In the genomic region with DNA sequence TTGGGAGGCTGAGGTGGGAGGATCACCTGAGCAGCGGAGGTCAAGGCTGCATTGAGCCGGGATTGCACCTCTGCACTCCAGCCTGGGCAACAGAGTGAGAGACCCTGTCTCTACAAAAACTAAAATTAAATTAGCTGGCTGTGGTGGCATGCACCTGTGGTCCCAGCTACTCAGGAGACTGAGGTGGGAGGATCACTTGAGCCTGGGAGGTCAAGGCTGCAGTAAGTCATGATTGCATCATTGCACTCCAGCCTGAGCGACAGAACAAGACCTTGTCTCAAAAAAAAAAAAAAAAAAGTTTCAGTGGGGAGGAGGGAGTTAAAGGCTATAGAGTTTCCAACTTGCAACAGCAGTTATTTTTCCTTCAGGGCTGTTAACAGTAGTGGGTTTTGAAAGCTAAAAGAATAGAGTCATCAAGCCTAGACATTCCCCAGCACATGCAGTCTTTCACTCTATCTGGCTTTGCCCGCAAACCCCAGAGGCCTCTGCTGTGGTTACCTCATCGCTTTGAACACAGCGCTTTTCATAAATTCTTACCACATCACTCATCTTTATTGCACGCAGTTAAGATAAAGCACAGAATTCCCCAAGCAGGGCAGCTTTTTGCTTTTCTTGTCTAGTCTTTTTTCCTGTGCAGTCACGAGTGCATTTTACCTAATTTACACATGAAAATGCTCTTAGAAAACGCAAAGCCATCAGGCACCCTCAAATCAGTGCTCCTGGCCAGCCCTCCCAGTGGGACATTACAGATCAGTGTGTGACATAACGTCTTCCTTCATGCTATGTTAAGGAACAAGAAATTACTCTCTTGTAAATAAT, we compare ENCODE assay signal across 9 cellular contexts.
DNase-seq lines count a peak whose midpoint lies in the region; ATAC-seq and FAIRE-seq lines count a peak whose summit lies in the region.
"Had no signal": no experiment of that assay in that cellular context is flagged by ENCODE, and none has a peak within 500 bp of the region (broad histone marks: within the 10 kb centered on the region; RNA-seq: fewer than 3 reads in every experiment).

No MANE protein-coding gene starts in this region.

- DNase-seq in brain pericyte (ENCODE audit: low read depth, low spot score), result peak; percentile 79
- no peak for DNase-seq in NCI-H345 (lab: John Stamatoyannopoulos, UW)

- no peak overlapping the region for H3K4me3 Mint-ChIP-seq in stimulated activated memory B cell treated with anti-CD40 and anti-IgM and Interleukin-4, amounts not matched to agents 10 μg/mL and 1 μg/mL and 100 μg/mL, for 72 hours

- H3K4me1 Mint-ChIP-seq in stimulated activated memory B cell treated with anti-CD40 and anti-IgM and Interleukin-4, amounts not matched to agents 10 μg/mL and 1 μg/mL and 100 μg/mL, for 72 hours, result peaks cover 15% of the 10 kb centered on the region

- H3K9ac ChIP-seq in mucosa of rectum (ENCODE audit: low read depth in 1 of 2, low read length in 2 of 2), result peak overlapping the region; percentile 10 to 53
- H3K9ac ChIP-seq: parathyroid adenoma had no signal

- H3K4me1 ChIP-seq in ACC112 (ENCODE audit: control insufficient read depth, insufficient read depth, low read length, unreplicated experiment), result peaks cover 14% of the 10 kb centered on the region
- peaks cover 18 to 24% of the 10 kb centered on the region in 2 donors for H3K4me1 ChIP-seq in mucosa of rectum (ENCODE audit: control insufficient read depth in 2 of 2, insufficient read depth in 2 of 2, low read length in 2 of 2)
- H3K4me1 ChIP-seq: parathyroid adenoma had no signal

- H3K79me2 ChIP-seq in ACC112 (ENCODE audit: control insufficient read depth, insufficient read depth, low read length, unreplicated experiment), result no peaks in the 10 kb centered on the region
- H3K79me2 ChIP-seq: parathyroid adenoma had no signal

- H3K9me3 Mint-ChIP-seq in stimulated activated memory B cell treated with anti-CD40 and anti-IgM and Interleukin-4, amounts not matched to agents 10 μg/mL and 1 μg/mL and 100 μg/mL, for 72 hours, result no peaks in the 10 kb centered on the region

- ATAC-seq in GM19395 (IDR thresholded peaks at IDR 0.05; ENCODE audit: unreplicated experiment), result peak; percentile 87
- ATAC-seq in HG03565 (IDR thresholded peaks at IDR 0.05; ENCODE audit: unreplicated experiment), result peak; percentile 83
- ATAC-seq in stimulated activated memory B cell treated with anti-CD40 and anti-IgM and Interleukin-4, amounts not matched to agents 10 μg/mL and 1 μg/mL and 100 μg/mL, for 72 hours, result peak; percentile 89

- H3K4me3 ChIP-seq in ACC112 (ENCODE audit: low read depth, low read length), result 0 out of 2 replicates have a peak overlapping the region, but pooled peaks have one; percentile 8
- H3K4me3 ChIP-seq in mucosa of rectum (ENCODE audit: low read length in 2 of 2), result peak overlapping the region; percentile 13 to 38

- peak overlapping the region; percentile 28 for H3K27ac Mint-ChIP-seq in stimulated activated memory B cell treated with anti-CD40 and anti-IgM and Interleukin-4, amounts not matched to agents 10 μg/mL and 1 μg/mL and 100 μg/mL, for 72 hours

- H3K27ac ChIP-seq in ACC112 (ENCODE audit: low read depth, low read length), result peak overlapping the region; percentile 42; the same call in 1 of the 2 replicates
- peak overlapping the region; percentile 80 to 81 for H3K27ac ChIP-seq in mucosa of rectum (ENCODE audit: low read depth in 2 of 2, low read length in 2 of 2)
- H3K27ac ChIP-seq: parathyroid adenoma had no signal

- no peaks in the 10 kb centered on the region for H3K9me3 ChIP-seq in mucosa of rectum (ENCODE audit: control insufficient read depth in 2 of 2, low read length in 2 of 2)

- FAIRE-seq in TTC549 (lab: Jason Lieb, UNC), result peak; percentile 7

- H3K36me3 Mint-ChIP-seq in stimulated activated memory B cell treated with anti-CD40 and anti-IgM and Interleukin-4, amounts not matched to agents 10 μg/mL and 1 μg/mL and 100 μg/mL, for 72 hours, result no peaks in the 10 kb centered on the region

- peaks cover 25% of the 10 kb centered on the region for H3K27me3 Mint-ChIP-seq in stimulated activated memory B cell treated with anti-CD40 and anti-IgM and Interleukin-4, amounts not matched to agents 10 μg/mL and 1 μg/mL and 100 μg/mL, for 72 hours

- peak overlapping the region; percentile 57 for H2AFZ ChIP-seq in ACC112 (ENCODE audit: low read length, unreplicated experiment)
- H2AFZ ChIP-seq: parathyroid adenoma had no signal

- H3K27me3 ChIP-seq in ACC112 (ENCODE audit: insufficient read depth, low read length) (peaks cover 28% of the 10 kb centered on the region), mucosa of rectum (ENCODE audit: control insufficient read depth in 2 of 2, insufficient read depth in 2 of 2, low read length in 2 of 2) (no peaks in the 10 kb centered on the region)

- H3K36me3 ChIP-seq in ACC112 (ENCODE audit: insufficient read depth, low read length) (no peaks in the 10 kb centered on the region), mucosa of rectum (ENCODE audit: control insufficient read depth in 2 of 2, insufficient read depth in 2 of 2, low read length in 2 of 2) (no peaks in the 10 kb centered on the region)
